ENCODE assay signal across 9 cellular contexts in the genomic region with DNA sequence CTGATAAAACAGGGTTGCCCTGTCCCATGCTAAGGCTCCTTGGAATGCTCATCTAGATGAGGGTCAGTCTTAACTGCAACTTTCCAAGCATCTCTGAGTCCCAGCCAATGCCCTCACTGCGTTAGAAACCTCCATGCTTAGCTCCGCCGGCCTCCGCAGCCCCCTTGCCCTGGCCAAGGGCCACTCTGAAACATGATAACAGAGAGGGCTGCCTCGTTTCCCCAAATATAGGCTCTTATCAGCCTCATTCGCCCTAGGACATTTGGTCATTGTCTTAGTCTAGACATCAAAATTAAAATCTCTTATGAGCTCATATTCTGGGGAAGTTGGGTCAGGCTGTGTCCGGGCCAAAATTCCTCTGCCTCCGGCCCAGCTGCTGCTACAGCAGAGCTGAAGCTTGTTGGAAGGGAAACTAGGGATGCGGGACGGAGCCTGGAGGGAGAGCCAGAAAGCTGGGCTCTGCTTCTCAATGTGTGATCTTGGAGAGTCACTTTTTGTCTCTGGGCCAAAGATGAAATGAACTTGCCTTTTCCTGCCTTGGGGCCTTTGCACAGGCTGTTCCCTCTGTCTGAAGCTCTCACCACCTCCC.
DNase-seq lines count a peak whose midpoint lies in the region; ATAC-seq and TF ChIP-seq lines count a peak whose summit lies in the region.
"Had no signal": no experiment of that assay in that cellular context is flagged by ENCODE, and none has a peak within 500 bp of the region (broad histone marks: within the 10 kb centered on the region; RNA-seq: fewer than 3 reads in every experiment).

No MANE protein-coding gene starts in this region.

- no peak for TF ChIP-seq POLR2A in breast epithelium (IDR thresholded peaks at IDR 0.05)

- H3K27ac ChIP-seq in breast epithelium, result peak overlapping the region; percentile 72 to 75

- H3K27ac Mint-ChIP-seq in MCF 10A (ENCODE audit: low read depth, unreplicated experiment) (no peak overlapping the region), nephron progenitor cell (peak overlapping the region; percentile 50)

- no peaks in the 10 kb centered on the region for H3K9me3 Mint-ChIP-seq in MCF 10A (ENCODE audit: unreplicated experiment)
- no peaks in the 10 kb centered on the region for H3K9me3 Mint-ChIP-seq in nephron progenitor cell

- CTCF ChIA-PET in MCF 10A (lab: Yijun Ruan, JAX), result interaction anchor here (0.6 to 12.0 kb wide), 58 partner anchors 8 to 780 kb away, joined by 3 to 341 read pairs (median 4); partner anchors contain the start of genes ALAD and WDR31

- H3K9me3 ChIP-seq in breast epithelium, result no peaks in the 10 kb centered on the region

- POLR2A ChIA-PET in MCF 10A (lab: Yijun Ruan, JAX), result interaction anchor here (0.7 to 2.9 kb wide), 4 partner anchors 62 to 209 kb away, joined by 4 to 15 read pairs (median 6); no protein-coding TSS in a partner anchor

- no peak overlapping the region for H3K4me3 Mint-ChIP-seq in MCF 10A (ENCODE audit: unreplicated experiment)
- no peak overlapping the region for H3K4me3 Mint-ChIP-seq in nephron progenitor cell

- intact Hi-C loops in breast epithelium (cut with DNase I; ENCODE audit: low total_unique reads) (loop anchor here (5.0 kb wide), 1 partner anchor 207 kb away; no protein-coding TSS in a partner anchor), MCF 10A (cut with micrococcal nuclease) (loop anchor here (1.0 to 5.0 kb wide), 3 partner anchors 63 to 542 kb away; no protein-coding TSS in a partner anchor)

- peaks cover 10% of the 10 kb centered on the region for H3K27me3 Mint-ChIP-seq in MCF 10A (ENCODE audit: insufficient read depth, unreplicated experiment)
- peaks cover 9% of the 10 kb centered on the region for H3K27me3 Mint-ChIP-seq in nephron progenitor cell (ENCODE audit: low read depth, poor library complexity)

- TF ChIP-seq CTCF in breast epithelium (IDR thresholded peaks at IDR 0.05), result no peak
- TF ChIP-seq CTCF in MCF 10A (IDR thresholded peaks at IDR 0.05; ENCODE audit: unreplicated experiment), result no peak
- TF ChIP-seq CTCF in nephron progenitor cell (IDR thresholded peaks at IDR 0.05), result no peak

- no peaks in the 10 kb centered on the region for H3K36me3 ChIP-seq in breast epithelium
- H3K36me3 ChIP-seq: SJSA1 had no signal

- peaks cover 0 to 7% of the 10 kb centered on the region in 2 donors for H3K4me1 ChIP-seq in breast epithelium

- ATAC-seq in HG03354 (IDR thresholded peaks at IDR 0.05; ENCODE audit: poor library complexity, severe bottlenecking, unreplicated experiment), result no peak

- H3K4me1 Mint-ChIP-seq in MCF 10A (ENCODE audit: insufficient read depth, unreplicated experiment) (no peaks in the 10 kb centered on the region), nephron progenitor cell (peaks cover 84% of the 10 kb centered on the region)

- H3K36me3 Mint-ChIP-seq in MCF 10A (ENCODE audit: insufficient read depth, unreplicated experiment) (no peaks in the 10 kb centered on the region), nephron progenitor cell (ENCODE audit: low read depth) (no peaks in the 10 kb centered on the region)

- peak overlapping the region in 1 of 3 donors; percentile 15 for H3K4me3 ChIP-seq in breast epithelium
- H3K4me3 ChIP-seq: SJSA1 had no signal

- no peaks in the 10 kb centered on the region for H3K27me3 ChIP-seq in breast epithelium
- H3K27me3 ChIP-seq: SJSA1 had no signal

- DNase-seq in breast epithelium (ENCODE audit: low spot score in 2 of 2) (peak; percentile 43 to 50), MCF 10A (ENCODE audit: unreplicated experiment) (no peak), glomerular endothelial cell (ENCODE audit: extremely low read depth, low read depth, low spot score) (peak; percentile 60), nephron progenitor cell (no peak), ureter (ENCODE audit: low spot score) (peak; percentile 59), NCI-H1436 treated with DMSO at 0.1 percent for 48 hours (lab: John Stamatoyannopoulos, UW) (no peak), NCI-H2171 treated with DMSO at 0.1 percent for 48 hours (lab: John Stamatoyannopoulos, UW) (no peak)

- BruUV-seq in MCF 10A (replicated peaks; lab: Mats Ljungman, UMichigan), result no TSS peak

Comparison
In these comparisons a context has a peak if more than half of its experiments do, and no peak if none do; other contexts are left out.
1. DNase-seq: peak in breast epithelium (2 of 2), glomerular endothelial cell (single experiment) and ureter (single experiment); none in MCF 10A (single experiment), nephron progenitor cell (single experiment), NCI-H1436 treated with DMSO at 0.1 percent for 48 hours (single experiment) and NCI-H2171 treated with DMSO at 0.1 percent for 48 hours (single experiment).